ENCODE assay signal across 20 cellular contexts in the genomic region with DNA sequence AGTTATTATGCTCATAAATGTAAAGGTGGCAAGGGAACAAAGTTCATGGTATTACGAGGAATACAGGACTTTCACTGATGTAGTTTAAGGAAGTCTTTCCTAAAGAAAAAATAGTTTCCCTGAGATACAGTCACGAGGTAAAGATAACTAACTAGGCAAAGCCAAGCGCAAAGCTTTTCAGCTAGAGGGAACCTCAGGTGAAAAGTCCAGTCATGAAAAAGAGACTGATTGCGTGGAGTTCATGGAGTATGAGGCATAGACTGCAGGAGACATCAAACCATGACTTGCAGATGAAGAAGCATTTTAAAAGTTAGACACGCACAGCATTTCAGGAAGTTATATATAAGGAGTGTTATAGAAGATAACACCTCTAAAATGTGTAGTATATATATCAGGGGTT.
"Had no signal": no experiment of that assay in that cellular context is flagged by ENCODE, and none has a peak within 500 bp of the region (broad histone marks: within the 10 kb centered on the region; RNA-seq: fewer than 3 reads in every experiment).

No MANE protein-coding gene starts in this region.

- H3K4me3 ChIP-seq: ascending aorta, breast epithelium, coronary artery, pancreas, thoracic aorta, upper lobe of right lung had no signal

- DNase-seq: activated CD4-positive, alpha-beta T cell treated with anti-CD3 and anti-CD28 coated beads, Interleukin-2, amount 10 ng/mL, durations not matched to agents 24 days and 14 days; activated CD8-positive, alpha-beta memory T cell treated with anti-CD3 and anti-CD28 coated beads, Interleukin-2, amount 50 U/mL, for 48 hours; activated effector memory CD4-positive, alpha-beta T cell treated with Interleukin-2 at 50 U/mL for 16 hours; activated naive CD4-positive, alpha-beta T cell treated with anti-CD3 and anti-CD28 coated beads, Interleukin-2, amount 10 ng/mL, durations not matched to agents 7 days and 5 days; activated T-cell treated with anti-CD3 and anti-CD28 coated beads, Interleukin-2, amount 50 U/mL, for 48 hours; foreskin melanocyte; glutamatergic neuron; naive B cell; pancreas; stimulated activated CD4-positive, alpha-beta T cell treated with anti-CD3 and anti-CD28 coated beads, Interleukin-4, amount 100 ng/mL, for 24 hours; T-helper 2 cell; upper lobe of right lung had no signal

- ATAC-seq: left lobe of liver; pancreas; sciatic nerve; stimulated activated effector memory CD8-positive, alpha-beta T cell treated with anti-CD3 and anti-CD28 coated beads, Interleukin-12 subunit alpha, Interleukin-12 subunit beta, amount 100 ng/mL, for 72 hours; upper lobe of right lung had no signal

- H3K4me1 Mint-ChIP-seq: stimulated activated effector memory CD8-positive, alpha-beta T cell treated with anti-CD3 and anti-CD28 coated beads, Interleukin-12 subunit alpha, Interleukin-12 subunit beta, amount 100 ng/mL, for 72 hours had no signal

- H3K27ac ChIP-seq: ascending aorta, breast epithelium, coronary artery, neutrophil, pancreas, thoracic aorta, upper lobe of right lung had no signal

- H3K9me3 ChIP-seq: ascending aorta, breast epithelium, neutrophil, pancreas, thoracic aorta, upper lobe of right lung had no signal

- H3K4me3 Mint-ChIP-seq: activated naive CD4-positive, alpha-beta T cell treated with anti-CD3 and anti-CD28 coated beads, Interleukin-2, amount 10 ng/mL, durations not matched to agents 7 days and 5 days; stimulated activated effector memory CD8-positive, alpha-beta T cell treated with anti-CD3 and anti-CD28 coated beads, Interleukin-12 subunit alpha, Interleukin-12 subunit beta, amount 100 ng/mL, for 72 hours had no signal

- H3K4me1 ChIP-seq: ascending aorta, breast epithelium, pancreas, upper lobe of right lung had no signal

- H3K36me3 ChIP-seq: ascending aorta, breast epithelium, neutrophil, pancreas, thoracic aorta, upper lobe of right lung had no signal

- H3K27ac Mint-ChIP-seq: activated CD4-positive, alpha-beta T cell treated with anti-CD3 and anti-CD28 coated beads, Interleukin-2, amount 10 ng/mL, durations not matched to agents 24 days and 14 days; activated naive CD4-positive, alpha-beta T cell treated with anti-CD3 and anti-CD28 coated beads, Interleukin-2, amount 10 ng/mL, durations not matched to agents 7 days and 5 days; stimulated activated effector memory CD8-positive, alpha-beta T cell treated with anti-CD3 and anti-CD28 coated beads, Interleukin-12 subunit alpha, Interleukin-12 subunit beta, amount 100 ng/mL, for 72 hours had no signal
